ENCODE assay signal across 8 cellular contexts in genomic region chr9:2157277-2158105, GRCh38.
DNase-seq lines count a peak whose midpoint lies in the region; ATAC-seq and TF ChIP-seq lines count a peak whose summit lies in the region.

No MANE protein-coding gene starts in this region.

- peak overlapping the region; percentile 99 for H3K4me2 ChIP-seq in DOHH2 (ENCODE audit: low read length)

- no peaks in the 10 kb centered on the region for H3K27me3 Mint-ChIP-seq in mesothelial cell of epicardium (ENCODE audit: low read depth)

- H3K4me3 ChIP-seq in DOHH2 (ENCODE audit: low read length) (peak overlapping the region; percentile 78), LNCaP clone FGC (ENCODE audit: low read depth, low read length) (peak overlapping the region; percentile 68), dorsolateral prefrontal cortex (peak overlapping the region; percentile 32 to 75 (median 59))

- no peak for TF ChIP-seq CTCF in DOHH2 (IDR thresholded peaks at IDR 0.05; ENCODE audit: low read depth, low read length, poor library complexity, severe bottlenecking)
- no peak for TF ChIP-seq CTCF in LNCaP clone FGC (IDR thresholded peaks at IDR 0.05; ENCODE audit: control insufficient read depth, extremely low read depth, insufficient read depth)
- TF ChIP-seq CTCF in dorsolateral prefrontal cortex (IDR thresholded peaks at IDR 0.05 in 54 of 56, conservative IDR thresholded peaks at IDR 0.05 in 2 of 56; ENCODE audit: low read depth in 1 of 56, partially characterized antibody in 56 of 56), result peak in 2 of 56 donors; percentile 7 to 17
- no peak for TF ChIP-seq CTCF in mesothelial cell of epicardium (IDR thresholded peaks at IDR 0.05; ENCODE audit: unreplicated experiment)

- intact Hi-C loops in dorsolateral prefrontal cortex (cut with DNase I), result loop anchor here in 1 of 2 donors (10.0 kb wide), 1 partner anchor 677 kb away; no protein-coding TSS in a partner anchor

- H3K9me3 Mint-ChIP-seq in mesothelial cell of epicardium, result no peaks in the 10 kb centered on the region

- DNase-seq in LNCaP clone FGC (ENCODE audit: low read depth), result no peak
- peak; percentile 23 to 28 for DNase-seq in activated CD4-positive, alpha-beta T cell treated with anti-CD3 and anti-CD28 coated beads for 24 hours (ENCODE audit: low read depth in 2 of 2)
- peak in 9 of 10 donors; percentile 52 to 79 (median 57) for DNase-seq in dorsolateral prefrontal cortex
- peak in 1 of 2 experiments; percentile 45 for DNase-seq in mesothelial cell of epicardium (ENCODE audit: low spot score in 2 of 2, unreplicated experiment in 2 of 2)
- DNase-seq in stimulated activated CD8-positive, alpha-beta memory T cell treated with anti-CD3 and anti-CD28 coated beads, Interleukin-2, amount 100 ng/mL, for 48 hours (ENCODE audit: low read depth in 2 of 2), result peak; percentile 26 to 28
- DNase-seq in mesenteric fat pad (ENCODE audit: low spot score), result no peak

- no peaks in the 10 kb centered on the region for H4K20me1 ChIP-seq in DOHH2 (ENCODE audit: control insufficient read depth, insufficient read depth, low read depth, low read length)

- H3K9me3 ChIP-seq in DOHH2 (ENCODE audit: control insufficient read depth, insufficient read depth, low read length), result no peaks in the 10 kb centered on the region

- H3K27ac ChIP-seq in DOHH2 (ENCODE audit: low read depth, low read length) (peak overlapping the region; percentile 91), dorsolateral prefrontal cortex (peak overlapping the region in 49 of 59 donors; percentile 2 to 90 (median 77))

- no peaks in the 10 kb centered on the region for H3K9me2 ChIP-seq in DOHH2 (replicated peaks; ENCODE audit: control insufficient read depth, low read length)

- ATAC-seq in GM21717 (IDR thresholded peaks at IDR 0.05; ENCODE audit: unreplicated experiment), result peak; percentile 49

- peaks cover 64% of the 10 kb centered on the region for H3K4me1 Mint-ChIP-seq in mesothelial cell of epicardium

- H3K79me2 ChIP-seq in DOHH2 (ENCODE audit: control insufficient read depth, low read length), result peaks cover 70% of the 10 kb centered on the region

- peaks cover 54% of the 10 kb centered on the region for H3K4me1 ChIP-seq in DOHH2 (ENCODE audit: control insufficient read depth, low read length)

- H3F3A ChIP-seq in DOHH2 (ENCODE audit: control insufficient read depth, insufficient read depth), result peaks cover 14% of the 10 kb centered on the region

- H3K27me3 ChIP-seq in DOHH2 (ENCODE audit: control insufficient read depth, low read length) (no peaks in the 10 kb centered on the region), dorsolateral prefrontal cortex (no peaks in the 10 kb centered on the region)

- H3K36me3 ChIP-seq in DOHH2 (ENCODE audit: control insufficient read depth, low read length), result peaks cover 15% of the 10 kb centered on the region

- H3K4me3 Mint-ChIP-seq in mesothelial cell of epicardium, result peak overlapping the region; percentile 75

- peaks cover 6% of the 10 kb centered on the region for H3K36me3 Mint-ChIP-seq in mesothelial cell of epicardium

- H3K27ac Mint-ChIP-seq in mesothelial cell of epicardium, result peak overlapping the region; percentile 96

Comparison
In these comparisons a context has a peak if more than half of its experiments do, and no peak if none do; other contexts are left out.
1. DNase-seq: peak in activated CD4-positive, alpha-beta T cell treated with anti-CD3 and anti-CD28 coated beads for 24 hours (2 of 2), dorsolateral prefrontal cortex (9 of 10) and stimulated activated CD8-positive, alpha-beta memory T cell treated with anti-CD3 and anti-CD28 coated beads, Interleukin-2, amount 100 ng/mL, for 48 hours (2 of 2); none in LNCaP clone FGC (single experiment) and mesenteric fat pad (single experiment).
2. Peak in every context shown above with its lines, with median percentiles within 50 percentile points of each other: H3K4me3 ChIP-seq.